ENCODE assay signal across 1 cellular context in the genomic region with DNA sequence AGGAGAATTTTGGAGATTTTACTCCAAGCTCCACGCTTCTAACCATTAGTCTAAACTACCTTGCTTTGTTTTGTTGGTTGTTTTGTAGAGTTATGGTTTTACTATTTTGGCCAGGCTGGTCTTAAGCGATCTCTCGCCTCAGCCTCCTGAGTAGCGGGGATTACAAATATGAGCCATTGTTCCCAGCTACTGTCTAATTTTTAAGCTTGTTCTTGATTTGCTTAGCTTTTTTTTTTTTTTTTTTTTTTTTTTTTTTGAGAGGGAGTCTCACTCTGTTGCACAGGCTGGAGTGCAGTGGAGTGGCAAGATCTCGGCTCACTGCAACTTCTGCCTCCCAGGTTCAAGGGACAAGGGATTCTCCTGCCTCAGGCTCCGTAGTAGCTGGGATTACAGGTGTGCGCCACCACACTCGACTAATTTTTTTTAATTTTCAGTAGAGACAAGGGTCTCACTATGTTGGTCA.
TF ChIP-seq lines count a peak whose summit lies in the region.

No MANE protein-coding gene starts in this region.

TF ChIP-seq in SK-N-SH, 30 proteins besides CTCF, POLR2A, EP300 and RAD21 (continued from another document):
- TF ChIP-seq ZBTB33 (IDR thresholded peaks at IDR 0.05; ENCODE audit: borderline replicate concordance, low read depth) (no peak), ELF1 (IDR thresholded peaks at IDR 0.05) (no peak), RCOR1 (IDR thresholded peaks at IDR 0.05; ENCODE audit: low read length) (no peak), TCF12 (IDR thresholded peaks at IDR 0.05) (no peak), FOSL2 (IDR thresholded peaks at IDR 0.05; ENCODE audit: borderline replicate concordance, low read depth) (no peak)
- TF ChIP-seq, protein P1, sequence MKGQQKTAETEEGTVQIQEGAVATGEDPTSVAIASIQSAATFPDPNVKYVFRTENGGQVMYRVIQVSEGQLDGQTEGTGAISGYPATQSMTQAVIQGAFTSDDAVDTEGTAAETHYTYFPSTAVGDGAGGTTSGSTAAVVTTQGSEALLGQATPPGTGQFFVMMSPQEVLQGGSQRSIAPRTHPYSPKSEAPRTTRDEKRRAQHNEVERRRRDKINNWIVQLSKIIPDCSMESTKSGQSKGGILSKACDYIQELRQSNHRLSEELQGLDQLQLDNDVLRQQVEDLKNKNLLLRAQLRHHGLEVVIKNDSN (IDR thresholded peaks at IDR 0.05; ENCODE audit: borderline replicate concordance, low read depth), result no peak
